3 cellular contexts compared by ENCODE assay signal in the genomic region with DNA sequence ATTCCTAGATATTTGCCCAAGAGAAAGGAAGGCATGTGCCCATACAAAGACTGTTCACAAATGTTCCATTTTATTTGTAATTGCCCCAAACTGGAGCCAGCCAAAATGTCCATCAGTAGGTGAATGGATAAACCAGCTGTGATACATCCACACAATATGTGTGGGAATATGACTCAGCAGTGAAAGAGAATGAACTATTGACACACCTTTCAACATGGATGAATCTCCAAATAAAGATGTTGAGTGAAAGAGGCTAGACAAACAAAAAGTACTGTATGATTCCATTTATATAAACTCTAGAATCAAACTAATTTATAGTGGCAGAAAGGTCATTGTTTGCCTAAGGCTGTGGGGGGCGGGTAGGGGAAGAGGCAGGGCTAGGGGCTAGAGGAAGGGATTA.
A peak's percentile ranks its signal among the peaks of the same experiment; 100 is the strongest.
TF ChIP-seq lines count a peak whose summit lies in the region.

No MANE protein-coding gene starts in this region.

TF ChIP-seq in IMR-90, 13 proteins besides CTCF, POLR2A, EP300 and RAD21:
- TF ChIP-seq CEBPB (IDR thresholded peaks at IDR 0.05; ENCODE audit: low read depth, low read length), result no peak
- no peak for TF ChIP-seq MAFK (IDR thresholded peaks at IDR 0.05; ENCODE audit: low read depth, low read length)
- no peak for TF ChIP-seq CHD1 (IDR thresholded peaks at IDR 0.05; ENCODE audit: low read depth, low read length)
- TF ChIP-seq BHLHE40 (IDR thresholded peaks at IDR 0.05; ENCODE audit: low read depth, low read length), result no peak
- no peak for TF ChIP-seq MAZ (IDR thresholded peaks at IDR 0.05; ENCODE audit: borderline replicate concordance, low read depth, low read length)
- TF ChIP-seq FOS (IDR thresholded peaks at IDR 0.05; ENCODE audit: low read depth, low read length), result no peak
- TF ChIP-seq MXI1 (IDR thresholded peaks at IDR 0.05; ENCODE audit: borderline replicate concordance, low read depth, low read length), result no peak
- no peak for TF ChIP-seq SMC3 (IDR thresholded peaks at IDR 0.05; ENCODE audit: low read depth, low read length)
- TF ChIP-seq, protein P1, sequence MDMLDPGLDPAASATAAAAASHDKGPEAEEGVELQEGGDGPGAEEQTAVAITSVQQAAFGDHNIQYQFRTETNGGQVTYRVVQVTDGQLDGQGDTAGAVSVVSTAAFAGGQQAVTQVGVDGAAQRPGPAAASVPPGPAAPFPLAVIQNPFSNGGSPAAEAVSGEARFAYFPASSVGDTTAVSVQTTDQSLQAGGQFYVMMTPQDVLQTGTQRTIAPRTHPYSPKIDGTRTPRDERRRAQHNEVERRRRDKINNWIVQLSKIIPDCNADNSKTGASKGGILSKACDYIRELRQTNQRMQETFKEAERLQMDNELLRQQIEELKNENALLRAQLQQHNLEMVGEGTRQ (IDR thresholded peaks at IDR 0.05; ENCODE audit: low read depth, low read length), result no peak
- no peak for TF ChIP-seq RCOR1 (IDR thresholded peaks at IDR 0.05; ENCODE audit: insufficient replicate concordance, low read length)

TF ChIP-seq in GM12878, 131 proteins besides CTCF, POLR2A, EP300 and RAD21:
- TF ChIP-seq MTA3 (IDR thresholded peaks at IDR 0.05; ENCODE audit: borderline replicate concordance, low read length) (no peak), SUPT20H (IDR thresholded peaks at IDR 0.05; ENCODE audit: borderline replicate concordance, control insufficient read depth, low read depth, low read length) (no peak), NRF1 (conservative IDR thresholded peaks at IDR 0.05; ENCODE audit: low read depth, low read length) (no peak), TCF3 (IDR thresholded peaks at IDR 0.05; ENCODE audit: borderline replicate concordance, insufficient read depth, low read depth, low read length) (no peak), POU2F2 (IDR thresholded peaks at IDR 0.05; ENCODE audit: borderline replicate concordance, low read depth, low read length) (no peak), FOXM1 (IDR thresholded peaks at IDR 0.05; ENCODE audit: low read depth, low read length) (no peak), SMAD5 (IDR thresholded peaks at IDR 0.05; ENCODE audit: low read depth) (no peak), HDAC6 (IDR thresholded peaks at IDR 0.05; ENCODE audit: unreplicated experiment) (no peak), MTA2 (IDR thresholded peaks at IDR 0.05; ENCODE audit: low read depth) (no peak), SMAD1 (IDR thresholded peaks at IDR 0.05; ENCODE audit: low read depth, partially characterized antibody) (no peak)
- TF ChIP-seq, protein P2, sequence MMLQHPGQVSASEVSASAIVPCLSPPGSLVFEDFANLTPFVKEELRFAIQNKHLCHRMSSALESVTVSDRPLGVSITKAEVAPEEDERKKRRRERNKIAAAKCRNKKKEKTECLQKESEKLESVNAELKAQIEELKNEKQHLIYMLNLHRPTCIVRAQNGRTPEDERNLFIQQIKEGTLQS (IDR thresholded peaks at IDR 0.05; ENCODE audit: borderline replicate concordance, extremely low read depth, low read depth, low read length), result no peak
- TF ChIP-seq, protein P3, sequence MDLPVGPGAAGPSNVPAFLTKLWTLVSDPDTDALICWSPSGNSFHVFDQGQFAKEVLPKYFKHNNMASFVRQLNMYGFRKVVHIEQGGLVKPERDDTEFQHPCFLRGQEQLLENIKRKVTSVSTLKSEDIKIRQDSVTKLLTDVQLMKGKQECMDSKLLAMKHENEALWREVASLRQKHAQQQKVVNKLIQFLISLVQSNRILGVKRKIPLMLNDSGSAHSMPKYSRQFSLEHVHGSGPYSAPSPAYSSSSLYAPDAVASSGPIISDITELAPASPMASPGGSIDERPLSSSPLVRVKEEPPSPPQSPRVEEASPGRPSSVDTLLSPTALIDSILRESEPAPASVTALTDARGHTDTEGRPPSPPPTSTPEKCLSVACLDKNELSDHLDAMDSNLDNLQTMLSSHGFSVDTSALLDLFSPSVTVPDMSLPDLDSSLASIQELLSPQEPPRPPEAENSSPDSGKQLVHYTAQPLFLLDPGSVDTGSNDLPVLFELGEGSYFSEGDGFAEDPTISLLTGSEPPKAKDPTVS (IDR thresholded peaks at IDR 0.05; ENCODE audit: low read depth, low read length), result no peak
- TF ChIP-seq, protein P4, sequence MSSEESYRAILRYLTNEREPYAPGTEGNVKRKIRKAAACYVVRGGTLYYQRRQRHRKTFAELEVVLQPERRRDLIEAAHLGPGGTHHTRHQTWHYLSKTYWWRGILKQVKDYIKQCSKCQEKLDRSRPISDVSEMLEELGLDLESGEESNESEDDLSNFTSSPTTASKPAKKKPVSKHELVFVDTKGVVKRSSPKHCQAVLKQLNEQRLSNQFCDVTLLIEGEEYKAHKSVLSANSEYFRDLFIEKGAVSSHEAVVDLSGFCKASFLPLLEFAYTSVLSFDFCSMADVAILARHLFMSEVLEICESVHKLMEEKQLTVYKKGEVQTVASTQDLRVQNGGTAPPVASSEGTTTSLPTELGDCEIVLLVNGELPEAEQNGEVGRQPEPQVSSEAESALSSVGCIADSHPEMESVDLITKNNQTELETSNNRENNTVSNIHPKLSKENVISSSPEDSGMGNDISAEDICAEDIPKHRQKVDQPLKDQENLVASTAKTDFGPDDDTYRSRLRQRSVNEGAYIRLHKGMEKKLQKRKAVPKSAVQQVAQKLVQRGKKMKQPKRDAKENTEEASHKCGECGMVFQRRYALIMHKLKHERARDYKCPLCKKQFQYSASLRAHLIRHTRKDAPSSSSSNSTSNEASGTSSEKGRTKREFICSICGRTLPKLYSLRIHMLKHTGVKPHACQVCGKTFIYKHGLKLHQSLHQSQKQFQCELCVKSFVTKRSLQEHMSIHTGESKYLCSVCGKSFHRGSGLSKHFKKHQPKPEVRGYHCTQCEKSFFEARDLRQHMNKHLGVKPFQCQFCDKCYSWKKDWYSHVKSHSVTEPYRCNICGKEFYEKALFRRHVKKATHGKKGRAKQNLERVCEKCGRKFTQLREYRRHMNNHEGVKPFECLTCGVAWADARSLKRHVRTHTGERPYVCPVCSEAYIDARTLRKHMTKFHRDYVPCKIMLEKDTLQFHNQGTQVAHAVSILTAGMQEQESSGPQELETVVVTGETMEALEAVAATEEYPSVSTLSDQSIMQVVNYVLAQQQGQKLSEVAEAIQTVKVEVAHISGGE (CRISPR knock-in tag; IDR thresholded peaks at IDR 0.05), result no peak
TF ChIP-seq in GM12878: peak in this region for 0.

TF ChIP-seq in HepG2, 621 proteins besides CTCF, POLR2A, EP300 and RAD21:
- TF ChIP-seq ZFP82 (CRISPR knock-in tag; IDR thresholded peaks at IDR 0.05; ENCODE audit: borderline replicate concordance) (no peak), NFE2L2 (IDR thresholded peaks at IDR 0.05; ENCODE audit: low read length) (peak; percentile 62), SOX13 (IDR thresholded peaks at IDR 0.05) (no peak), SOX13 (CRISPR knock-in tag; conservative IDR thresholded peaks at IDR 0.05 in 1 of 2, IDR thresholded peaks at IDR 0.05 in 1 of 2) (peak in 1 of 2 experiments; percentile 31; a peak in 1 of 4 replicates), ZNF326 (CRISPR knock-in tag; IDR thresholded peaks at IDR 0.05; ENCODE audit: borderline replicate concordance) (no peak), PHB2 (IDR thresholded peaks at IDR 0.05; ENCODE audit: partially characterized antibody) (no peak), MXI1 (IDR thresholded peaks at IDR 0.05; ENCODE audit: borderline replicate concordance, low read depth, low read length) (no peak; the same call in 2 of the 3 replicates), RARA (CRISPR knock-in tag; IDR thresholded peaks at IDR 0.05) (0 out of 2 replicates have a peak, but pooled peaks have one; percentile 11), FOSL2 (CRISPR knock-in tag; IDR thresholded peaks at IDR 0.05) (peak; percentile 76; the same call in 1 of the 2 replicates), FOXJ3 (CRISPR knock-in tag; IDR thresholded peaks at IDR 0.05; ENCODE audit: borderline replicate concordance) (no peak), NFIC (IDR thresholded peaks at IDR 0.05; ENCODE audit: low read length) (no peak), ELF1 (CRISPR knock-in tag; IDR thresholded peaks at IDR 0.05) (no peak), GTF2F1 (IDR thresholded peaks at IDR 0.05; ENCODE audit: low read length) (no peak), POLR2AphosphoS5 (IDR thresholded peaks at IDR 0.05; ENCODE audit: low read depth, low read length) (peak; percentile 37; the same call in 1 of the 2 replicates), ZSCAN22 (CRISPR knock-in tag; IDR thresholded peaks at IDR 0.05) (no peak), GATA4 (IDR thresholded peaks at IDR 0.05; ENCODE audit: borderline replicate concordance, low read depth) (no peak), FOXA3 (CRISPR knock-in tag; IDR thresholded peaks at IDR 0.05) (peak; percentile 33; the same call in 1 of the 2 replicates), ARNT2 (CRISPR knock-in tag; IDR thresholded peaks at IDR 0.05; ENCODE audit: low read depth) (no peak), GATAD1 (CRISPR knock-in tag; IDR thresholded peaks at IDR 0.05) (no peak), SAP130 (CRISPR knock-in tag; IDR thresholded peaks at IDR 0.05; ENCODE audit: low read depth) (peak; percentile 71)
- TF ChIP-seq, protein P5, sequence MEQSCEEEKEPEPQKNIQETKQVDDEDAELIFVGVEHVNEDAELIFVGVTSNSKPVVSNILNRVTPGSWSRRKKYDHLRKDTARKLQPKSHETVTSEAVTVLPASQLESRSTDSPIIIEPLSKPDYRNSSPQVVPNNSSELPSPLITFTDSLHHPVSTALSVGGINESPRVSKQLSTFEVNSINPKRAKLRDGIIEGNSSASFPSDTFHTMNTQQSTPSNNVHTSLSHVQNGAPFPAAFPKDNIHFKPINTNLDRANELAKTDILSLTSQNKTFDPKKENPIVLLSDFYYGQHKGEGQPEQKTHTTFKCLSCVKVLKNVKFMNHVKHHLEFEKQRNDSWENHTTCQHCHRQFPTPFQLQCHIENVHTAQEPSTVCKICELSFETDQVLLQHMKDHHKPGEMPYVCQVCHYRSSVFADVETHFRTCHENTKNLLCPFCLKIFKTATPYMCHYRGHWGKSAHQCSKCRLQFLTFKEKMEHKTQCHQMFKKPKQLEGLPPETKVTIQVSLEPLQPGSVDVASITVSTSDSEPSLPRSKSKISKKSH (CRISPR knock-in tag; IDR thresholded peaks at IDR 0.05; ENCODE audit: borderline replicate concordance), result no peak
- TF ChIP-seq, protein P6, sequence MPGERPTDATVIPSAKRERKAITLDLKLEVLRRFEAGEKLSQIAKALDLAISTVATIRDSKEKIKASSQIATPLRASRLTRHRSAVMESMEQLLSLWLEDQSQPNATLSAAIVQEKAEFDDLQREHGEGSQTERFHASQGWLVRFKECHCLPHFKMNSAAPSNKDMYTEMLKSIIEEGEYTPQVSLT (CRISPR knock-in tag; IDR thresholded peaks at IDR 0.05; ENCODE audit: borderline replicate concordance, low read depth), result no peak
- TF ChIP-seq, protein P7, sequence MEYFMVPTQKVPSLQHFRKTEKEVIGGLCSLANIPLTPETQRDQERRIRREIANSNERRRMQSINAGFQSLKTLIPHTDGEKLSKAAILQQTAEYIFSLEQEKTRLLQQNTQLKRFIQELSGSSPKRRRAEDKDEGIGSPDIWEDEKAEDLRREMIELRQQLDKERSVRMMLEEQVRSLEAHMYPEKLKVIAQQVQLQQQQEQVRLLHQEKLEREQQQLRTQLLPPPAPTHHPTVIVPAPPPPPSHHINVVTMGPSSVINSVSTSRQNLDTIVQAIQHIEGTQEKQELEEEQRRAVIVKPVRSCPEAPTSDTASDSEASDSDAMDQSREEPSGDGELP (IDR thresholded peaks at IDR 0.05; ENCODE audit: borderline replicate concordance, low read depth), result peak; percentile 54; the same call in 1 of the 2 replicates
